17 cellular contexts compared by ENCODE assay signal in genomic region chr14:76653875-76654572, GRCh38.
"Had no signal": no experiment of that assay in that cellular context is flagged by ENCODE, and none has a peak within 500 bp of the region (broad histone marks: within the 10 kb centered on the region; RNA-seq: fewer than 3 reads in every experiment).

No MANE protein-coding gene starts in this region.

- H3K36me3 ChIP-seq: adrenal gland, esophagus muscularis mucosa, neutrophil, sigmoid colon had no signal

- H3K4me1 ChIP-seq: adrenal gland, esophagus muscularis mucosa, parathyroid adenoma, sigmoid colon, testis had no signal

- ATAC-seq: activated CD4-positive, alpha-beta T cell treated with anti-CD3 and anti-CD28 coated beads for 36 hours; activated naive CD4-positive, alpha-beta T cell treated with anti-CD3 and anti-CD28 coated beads, Interleukin-2, amount 50 U/mL, for 72 hours; left colon; natural killer cell; stimulated activated memory B cell treated with anti-CD40 and anti-IgM and Interleukin-4, amounts not matched to agents 10 μg/mL and 1 μg/mL and 100 μg/mL, for 72 hours had no signal

- H3K4me3 ChIP-seq: adrenal gland, esophagus muscularis mucosa, lung, sigmoid colon, testis had no signal

- H3K9me3 Mint-ChIP-seq: natural killer cell, type B pancreatic cell had no signal

- H3K4me3 Mint-ChIP-seq: activated CD4-positive, alpha-beta T cell treated with anti-CD3 and anti-CD28 coated beads for 36 hours; natural killer cell; stimulated activated memory B cell treated with anti-CD40 and anti-IgM and Interleukin-4, amounts not matched to agents 10 μg/mL and 1 μg/mL and 100 μg/mL, for 72 hours; type B pancreatic cell had no signal

- H3K4me1 Mint-ChIP-seq: activated CD4-positive, alpha-beta T cell treated with anti-CD3 and anti-CD28 coated beads for 36 hours; natural killer cell; stimulated activated memory B cell treated with anti-CD40 and anti-IgM and Interleukin-4, amounts not matched to agents 10 μg/mL and 1 μg/mL and 100 μg/mL, for 72 hours had no signal

- DNase-seq: activated CD4-positive, alpha-beta T cell treated with anti-CD3 and anti-CD28 coated beads for 36 hours; activated CD4-positive, alpha-beta T cell treated with anti-CD3 and anti-CD28 coated beads, Interleukin-2, amount 50 U/mL, for 48 hours; activated gamma-delta T cell treated with Interleukin-2 at 50 U/mL for 16 hours; adrenal gland; effector CD4-positive, alpha-beta T cell; left colon; natural killer cell; sigmoid colon; stimulated activated CD4-positive, alpha-beta T cell treated with anti-CD3 and anti-CD28 coated beads, Interleukin-4, amount 100 ng/mL, for 4 hours; testis had no signal

- H3K36me3 Mint-ChIP-seq: natural killer cell; stimulated activated memory B cell treated with anti-CD40 and anti-IgM and Interleukin-4, amounts not matched to agents 10 μg/mL and 1 μg/mL and 100 μg/mL, for 72 hours; type B pancreatic cell had no signal

- H3K27ac Mint-ChIP-seq: activated CD4-positive, alpha-beta T cell treated with anti-CD3 and anti-CD28 coated beads for 36 hours; activated naive CD4-positive, alpha-beta T cell treated with anti-CD3 and anti-CD28 coated beads, Interleukin-2, amount 50 U/mL, for 72 hours; natural killer cell; stimulated activated memory B cell treated with anti-CD40 and anti-IgM and Interleukin-4, amounts not matched to agents 10 μg/mL and 1 μg/mL and 100 μg/mL, for 72 hours; type B pancreatic cell had no signal

- H3K27ac ChIP-seq: adrenal gland, esophagus muscularis mucosa, neutrophil, parathyroid adenoma, sigmoid colon, testis had no signal

- H3K27me3 ChIP-seq: adrenal gland, testis had no signal

- H3K9me3 ChIP-seq: neutrophil, testis had no signal
